Comparison of ENCODE assay signal across 27 cellular contexts in genomic region chr4:40480291-40480690, GRCh38.
DNase-seq lines count a peak whose midpoint lies in the region; ATAC-seq and TF ChIP-seq lines count a peak whose summit lies in the region.
"Had no signal": no experiment of that assay in that cellular context is flagged by ENCODE, and none has a peak within 500 bp of the region (broad histone marks: within the 10 kb centered on the region; RNA-seq: fewer than 3 reads in every experiment).

No MANE protein-coding gene starts in this region.

- H3K9ac ChIP-seq in BLaER1 treated with 17β-estradiol and CSF1 and Interleukin-3, amounts not matched to agents 10 nM and 100 nM: 0 out of 22 replicates have a peak overlapping the region, but pooled peaks of 1 of the 11 experiments have one; percentile 3
- H3K9ac ChIP-seq in endodermal cell (ENCODE audit: extremely low read depth, low read length, poor library complexity, severe bottlenecking): no peak overlapping the region
- H3K9ac ChIP-seq in mammary epithelial cell (ENCODE audit: insufficient read depth, low read length): no peak overlapping the region
- H3K9ac ChIP-seq: GM23248 had no signal

- H3K4me1 ChIP-seq in BLaER1 treated with 17β-estradiol and CSF1 and Interleukin-3, amounts not matched to agents 10 nM and 100 nM: peaks cover 30 to 95% (median 51%) of the 10 kb centered on the region in 10 experiments
- H3K4me1 ChIP-seq in PC-9 (replicated peaks; ENCODE audit: insufficient read depth) (peaks cover 32% of the 10 kb centered on the region), endodermal cell (ENCODE audit: control insufficient read depth, insufficient read depth, low read length) (no peaks in the 10 kb centered on the region), mammary epithelial cell (ENCODE audit: insufficient read depth, low read length) (no peaks in the 10 kb centered on the region)
- H3K4me1 ChIP-seq: SJSA1 had no signal

- 88 to 100% methylated on average over 2 of the region's 2 CpGs for WGBS in endodermal cell (ENCODE audit: insufficient coverage in 1 of 2, insufficient read length in 1 of 2), 2 experiments
- WGBS in mammary epithelial cell (ENCODE audit: low coverage, missing lambda C conversion rate): 93% methylated on average over 2 of the region's 2 CpGs

- dilution Hi-C loops in mammary epithelial cell (cut with HindIII; ENCODE audit: low sequenced_read_pairs): no loop called here

- no peaks in the 10 kb centered on the region for H3K27me3 ChIP-seq in BLaER1 treated with 17β-estradiol and CSF1 and Interleukin-3, amounts not matched to agents 10 nM and 100 nM
- H3K27me3 ChIP-seq in PC-9 (ENCODE audit: insufficient read depth, low read depth): no peaks in the 10 kb centered on the region
- H3K27me3 ChIP-seq in endodermal cell (ENCODE audit: control insufficient read depth, insufficient read depth, low read length, poor library complexity, severe bottlenecking): no peaks in the 10 kb centered on the region
- no peaks in the 10 kb centered on the region for H3K27me3 ChIP-seq in mammary epithelial cell (ENCODE audit: insufficient read depth, low read length)
- H3K27me3 ChIP-seq: SJSA1 had no signal

- peak overlapping the region in 6 of 11 experiments; percentile 4 to 88 (median 64); a peak in 8 of 22 replicates for H3K4me2 ChIP-seq in BLaER1 treated with 17β-estradiol and CSF1 and Interleukin-3, amounts not matched to agents 10 nM and 100 nM
- H3K4me2 ChIP-seq in PC-9 (no peak overlapping the region), mammary epithelial cell (ENCODE audit: insufficient read depth, low read depth, low read length) (no peak overlapping the region)

- DNase-seq in PC-9 (no peak), endodermal cell (no peak), nephron progenitor cell (no peak), mammary epithelial cell (no peak)
- DNase-seq in activated naive CD8-positive, alpha-beta T cell treated with anti-CD3 and anti-CD28 coated beads, Interleukin-2, amount 50 U/mL, for 24 hours: no peak
- DNase-seq: CD8-positive, alpha-beta memory T cell; DMS153; DND-41; GM23248; H9; Kasumi-1; MV-4-11; NCI-H1105; NCI-H1436 treated with DMSO at 0.1 percent for 48 hours; NCI-H1930; NCI-H2107; NCI-H524; NCI-H748 treated with DMSO at 0.1 percent for 48 hours; NK-92 treated with Interleukin-12 subunit alpha and Interleukin-12 subunit beta, amount 100 ng/mL, for 24 hours; PC-3; Right ventricle myocardium superior had no signal

- peak overlapping the region; percentile 6 for H3K27ac Mint-ChIP-seq in endodermal cell
- H3K27ac Mint-ChIP-seq in nephron progenitor cell: peak overlapping the region; percentile 55
- H3K27ac Mint-ChIP-seq in activated naive CD8-positive, alpha-beta T cell treated with anti-CD3 and anti-CD28 coated beads, Interleukin-2, amount 50 U/mL, for 24 hours: no peak overlapping the region
- H3K27ac Mint-ChIP-seq: CD8-positive, alpha-beta memory T cell had no signal

- POLR2A ChIA-PET in PC-9 (lab: Charles Lee; ENCODE audit: unreplicated experiment): no interaction called here

- H4K20me1 ChIP-seq in BLaER1 treated with 17β-estradiol and CSF1 and Interleukin-3, amounts not matched to agents 10 nM and 100 nM: peaks cover 0 to 100% (median 0%) of the 10 kb centered on the region in 11 experiments; a peak in 4 of 22 replicates
- no peaks in the 10 kb centered on the region; the same call in none of the 2 replicates for H4K20me1 ChIP-seq in PC-9 (ENCODE audit: insufficient read depth)
- no peaks in the 10 kb centered on the region for H4K20me1 ChIP-seq in mammary epithelial cell (ENCODE audit: insufficient read depth, low read length)

- H3K4me3 ChIP-seq in BLaER1 treated with 17β-estradiol and CSF1 and Interleukin-3, amounts not matched to agents 10 nM and 100 nM: no peak overlapping the region
- no peak overlapping the region for H3K4me3 ChIP-seq in PC-9
- no peak overlapping the region for H3K4me3 ChIP-seq in endodermal cell (ENCODE audit: low read length)
- H3K4me3 ChIP-seq in mammary epithelial cell (replicated peaks in 1 of 3; ENCODE audit: insufficient read depth in 1 of 3, low read depth in 2 of 3, low read length in 3 of 3): no peak overlapping the region
- H3K4me3 ChIP-seq: GM23248, K562, SJSA1 had no signal

- BruUV-seq in PC-9 (replicated peaks; lab: Mats Ljungman, UMichigan) (no TSS peak), mammary epithelial cell (replicated peaks; lab: Mats Ljungman, UMichigan) (no TSS peak)

- H3K4me1 Mint-ChIP-seq in endodermal cell: peaks cover 29% of the 10 kb centered on the region
- peaks cover 48% of the 10 kb centered on the region for H3K4me1 Mint-ChIP-seq in nephron progenitor cell
- H3K4me1 Mint-ChIP-seq in activated naive CD8-positive, alpha-beta T cell treated with anti-CD3 and anti-CD28 coated beads, Interleukin-2, amount 50 U/mL, for 24 hours: peaks cover 2% of the 10 kb centered on the region

- peaks cover 0 to 11% (median 0%) of the 10 kb centered on the region in 11 experiments; a peak in 4 of 22 replicates for H3K9me3 ChIP-seq in BLaER1 treated with 17β-estradiol and CSF1 and Interleukin-3, amounts not matched to agents 10 nM and 100 nM (replicated peaks in 1 of 11)
- H3K9me3 ChIP-seq in PC-9 (ENCODE audit: insufficient read depth, low read depth): no peaks in the 10 kb centered on the region
- no peaks in the 10 kb centered on the region for H3K9me3 ChIP-seq in endodermal cell (ENCODE audit: control insufficient read depth, low read length)
- H3K9me3 ChIP-seq in mammary epithelial cell (replicated peaks; ENCODE audit: insufficient read depth, low read length): no peaks in the 10 kb centered on the region
- H3K9me3 ChIP-seq: SJSA1 had no signal

- no peak overlapping the region for H3K4me3 Mint-ChIP-seq in endodermal cell
- no peak overlapping the region for H3K4me3 Mint-ChIP-seq in nephron progenitor cell
- no peak overlapping the region for H3K4me3 Mint-ChIP-seq in activated naive CD8-positive, alpha-beta T cell treated with anti-CD3 and anti-CD28 coated beads, Interleukin-2, amount 50 U/mL, for 24 hours
- H3K4me3 Mint-ChIP-seq: CD8-positive, alpha-beta memory T cell; H9 had no signal

- H3K27ac ChIP-seq in BLaER1 treated with 17β-estradiol and CSF1 and Interleukin-3, amounts not matched to agents 10 nM and 100 nM: peak overlapping the region in 3 of 11 experiments; percentile 2 to 34 (median 21); a peak in 3 of 22 replicates
- peak overlapping the region; percentile 27; the same call in 1 of the 2 replicates for H3K27ac ChIP-seq in PC-9
- H3K27ac ChIP-seq in endodermal cell (ENCODE audit: low read depth, low read length): no peak overlapping the region
- H3K27ac ChIP-seq in mammary epithelial cell (ENCODE audit: insufficient read depth, low read depth, low read length): no peak overlapping the region
- H3K27ac ChIP-seq: C4-2B, GM23248, SJSA1 had no signal

- no peaks in the 10 kb centered on the region for H3K9me3 Mint-ChIP-seq in endodermal cell
- H3K9me3 Mint-ChIP-seq in nephron progenitor cell: peaks cover 11% of the 10 kb centered on the region
- H3K9me3 Mint-ChIP-seq in activated naive CD8-positive, alpha-beta T cell treated with anti-CD3 and anti-CD28 coated beads, Interleukin-2, amount 50 U/mL, for 24 hours: no peaks in the 10 kb centered on the region
- H3K9me3 Mint-ChIP-seq: CD8-positive, alpha-beta memory T cell; H9 had no signal

- H3K79me2 ChIP-seq in PC-9 (ENCODE audit: low read depth): peaks cover 96% of the 10 kb centered on the region
- no peaks in the 10 kb centered on the region for H3K79me2 ChIP-seq in mammary epithelial cell (ENCODE audit: insufficient read depth, low read length)

- H3K27me3 Mint-ChIP-seq in endodermal cell (ENCODE audit: insufficient read depth) (no peaks in the 10 kb centered on the region), nephron progenitor cell (ENCODE audit: low read depth, poor library complexity) (peaks cover 11% of the 10 kb centered on the region)
- H3K27me3 Mint-ChIP-seq in activated naive CD8-positive, alpha-beta T cell treated with anti-CD3 and anti-CD28 coated beads, Interleukin-2, amount 50 U/mL, for 24 hours: peaks cover 5% of the 10 kb centered on the region

- H3K36me3 Mint-ChIP-seq in endodermal cell (ENCODE audit: low read depth): peaks cover 14% of the 10 kb centered on the region
- H3K36me3 Mint-ChIP-seq in nephron progenitor cell (ENCODE audit: low read depth): no peaks in the 10 kb centered on the region
- H3K36me3 Mint-ChIP-seq in activated naive CD8-positive, alpha-beta T cell treated with anti-CD3 and anti-CD28 coated beads, Interleukin-2, amount 50 U/mL, for 24 hours (ENCODE audit: low read depth): no peaks in the 10 kb centered on the region

- intact Hi-C loops in PC-9 (cut with micrococcal nuclease; ENCODE audit: unreplicated experiment) (no loop called here), mammary epithelial cell (cut with micrococcal nuclease) (no loop called here)

- in situ Hi-C loops in mammary epithelial cell (cut with MboI; ENCODE audit: low sequenced_read_pairs in 2 of 2): no loop called here

- H2AFZ ChIP-seq in PC-9: no peak overlapping the region
- no peak overlapping the region for H2AFZ ChIP-seq in mammary epithelial cell (ENCODE audit: low read depth, low read length)
- H2AFZ ChIP-seq: GM23248 had no signal

- peaks cover 58% of the 10 kb centered on the region; the same call in 1 of the 2 replicates for H3F3A ChIP-seq in PC-9 (ENCODE audit: insufficient read depth, low read depth)

- ATAC-seq in GM21360 (IDR thresholded peaks at IDR 0.05; ENCODE audit: unreplicated experiment): no peak
- ATAC-seq in activated naive CD8-positive, alpha-beta T cell treated with anti-CD3 and anti-CD28 coated beads, Interleukin-2, amount 50 U/mL, for 24 hours: no peak
- ATAC-seq in HG03196 (IDR thresholded peaks at IDR 0.05; ENCODE audit: unreplicated experiment): no peak
- ATAC-seq: K562, PC-3 had no signal

- peaks cover 0 to 27% (median 0%) of the 10 kb centered on the region in 11 experiments; a peak in 2 of 22 replicates for H3K36me3 ChIP-seq in BLaER1 treated with 17β-estradiol and CSF1 and Interleukin-3, amounts not matched to agents 10 nM and 100 nM
- peaks cover 22% of the 10 kb centered on the region for H3K36me3 ChIP-seq in PC-9 (ENCODE audit: low read depth)
- no peaks in the 10 kb centered on the region for H3K36me3 ChIP-seq in endodermal cell (ENCODE audit: control insufficient read depth, insufficient read depth, low read length)
- H3K36me3 ChIP-seq in mammary epithelial cell (ENCODE audit: insufficient read depth, low read length): no peaks in the 10 kb centered on the region
- H3K36me3 ChIP-seq: SJSA1 had no signal

- TF ChIP-seq CTCF in PC-9 (conservative IDR thresholded peaks at IDR 0.05): no peak
- TF ChIP-seq CTCF in endodermal cell (conservative IDR thresholded peaks at IDR 0.05): no peak
- TF ChIP-seq CTCF in nephron progenitor cell (IDR thresholded peaks at IDR 0.05): no peak
- no peak for TF ChIP-seq CTCF in mammary epithelial cell (conservative IDR thresholded peaks at IDR 0.05 in 1 of 2, IDR thresholded peaks at IDR 0.05 in 1 of 2; ENCODE audit: extremely low read depth in 1 of 2, insufficient read depth in 1 of 2, low read depth in 1 of 2, low read length in 2 of 2)

- H3K9me2 ChIP-seq in PC-9 (ENCODE audit: insufficient read depth): no peaks in the 10 kb centered on the region

- CTCF ChIA-PET in PC-9 (lab: Charles Lee): interaction anchor here (0.7 kb wide), 1 partner anchor 22 kb away, joined by 8 read pairs; no protein-coding TSS in a partner anchor
- CTCF ChIA-PET in mammary epithelial cell (lab: Charles Lee; ENCODE audit: low non-redundant PET): no interaction called here

Comparison
In these comparisons a context has a peak if more than half of its experiments do, and no peak if none do; other contexts are left out.
1. H3K4me2 ChIP-seq: peak in BLaER1 treated with 17β-estradiol and CSF1 and Interleukin-3, amounts not matched to agents 10 nM and 100 nM (6 of 11); none in PC-9 (single experiment) and mammary epithelial cell (single experiment).